ENCODE assay signal across 9 cellular contexts in the genomic region with DNA sequence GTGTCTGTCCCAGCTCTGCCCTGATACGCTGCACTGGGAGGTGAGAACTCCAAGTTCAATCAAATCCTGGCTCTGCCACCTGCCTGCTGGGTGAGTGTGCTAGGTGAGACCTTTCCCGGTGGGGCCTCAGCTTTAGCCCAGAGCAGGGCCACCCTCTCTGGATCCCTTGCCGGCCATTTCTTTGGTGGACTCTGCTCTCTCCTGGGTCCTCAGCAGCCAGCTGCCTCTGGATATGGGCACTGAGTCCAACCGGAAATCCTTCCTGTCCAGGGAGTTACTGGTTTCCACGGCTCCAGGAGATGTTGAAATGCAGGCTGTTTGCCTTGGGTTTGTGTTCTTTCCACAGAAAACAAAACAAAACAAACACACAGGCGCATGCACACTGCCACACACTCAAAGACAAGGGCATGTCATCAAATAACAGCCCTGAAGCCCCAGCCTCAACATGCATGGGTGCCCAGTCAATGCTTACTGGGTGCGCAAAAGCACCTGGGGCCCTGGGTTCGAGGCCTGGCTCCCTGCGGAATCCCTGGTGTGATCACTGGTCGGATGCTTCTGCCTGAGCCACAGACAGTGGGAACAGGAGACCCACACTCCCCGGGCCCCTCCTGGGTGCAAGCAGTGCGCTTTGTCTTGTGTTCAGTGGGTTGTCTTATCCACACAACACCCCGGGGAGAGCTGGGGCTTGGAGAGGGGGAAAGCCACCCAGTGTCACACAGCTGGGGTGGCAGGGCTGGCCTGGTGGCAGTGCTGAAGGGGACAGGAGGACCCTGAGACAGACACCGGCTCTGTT. TPM values are rescaled to one million over a fixed set of nuclear protein-coding genes. Genes with fewer than 3 reads are reported as not detected.
DNase-seq lines count a peak whose midpoint lies in the region; ATAC-seq, FAIRE-seq and TF ChIP-seq lines count a peak whose summit lies in the region.
"Had no signal": no experiment of that assay in that cellular context is flagged by ENCODE, and none has a peak within 500 bp of the region (broad histone marks: within the 10 kb centered on the region; RNA-seq: fewer than 3 reads in every experiment).

No MANE protein-coding gene starts in this region.

- H3K36me3 ChIP-seq in kidney (ENCODE audit: control insufficient read depth in 1 of 2, insufficient read depth in 2 of 2, low read length in 2 of 2) (no peaks in the 10 kb centered on the region), subcutaneous abdominal adipose tissue (ENCODE audit: control insufficient read depth in 5 of 5, insufficient read depth in 5 of 5, low read length in 5 of 5) (peaks cover 0 to 15% (median 15%) of the 10 kb centered on the region in 5 donors)

- H3K9me3 ChIP-seq in kidney (ENCODE audit: control insufficient read depth in 1 of 2, low read length in 2 of 2) (no peaks in the 10 kb centered on the region), subcutaneous abdominal adipose tissue (ENCODE audit: control insufficient read depth in 5 of 5, low read length in 5 of 5) (no peaks in the 10 kb centered on the region)

- ATAC-seq in GM18868 (IDR thresholded peaks at IDR 0.05; ENCODE audit: unreplicated experiment) = no peak
- ATAC-seq in GM19328 (IDR thresholded peaks at IDR 0.05; ENCODE audit: unreplicated experiment) = no peak
- no peak for ATAC-seq in HG03460 (IDR thresholded peaks at IDR 0.05; ENCODE audit: unreplicated experiment)

- intact Hi-C loops in kidney (cut with DNase I) = no loop called here

- no peak overlapping the region for H3K4me3 Mint-ChIP-seq in HFFc6
- H3K4me3 Mint-ChIP-seq: activated CD4-positive, alpha-beta T cell treated with anti-CD3 and anti-CD28 coated beads, Interleukin-2, amount 10 ng/mL, durations not matched to agents 24 days and 14 days had no signal

- DNase-seq in HFFc6 (peak; percentile 63), T47D (ENCODE audit: low read depth in 1 of 2, low spot score in 1 of 2) (peak; percentile 75 to 90), kidney (peak; percentile 75), RKO (ENCODE audit: low spot score) (no peak)
- DNase-seq: activated CD4-positive, alpha-beta T cell treated with anti-CD3 and anti-CD28 coated beads, Interleukin-2, amount 10 ng/mL, durations not matched to agents 24 days and 14 days had no signal

- no peaks in the 10 kb centered on the region for H3K27me3 ChIP-seq in subcutaneous abdominal adipose tissue (ENCODE audit: control insufficient read depth in 5 of 5, insufficient read depth in 4 of 5, low read length in 5 of 5)

- H3K27ac Mint-ChIP-seq in HFFc6 = peak overlapping the region; percentile 94
- H3K27ac Mint-ChIP-seq: activated CD4-positive, alpha-beta T cell treated with anti-CD3 and anti-CD28 coated beads, Interleukin-2, amount 10 ng/mL, durations not matched to agents 24 days and 14 days had no signal

- TF ChIP-seq CTCF in HFFc6 (IDR thresholded peaks at IDR 0.05) (no peak), kidney (IDR thresholded peaks at IDR 0.05; ENCODE audit: borderline replicate concordance, extremely low read depth, insufficient read depth) (no peak)

- peaks cover 4% of the 10 kb centered on the region for H3K36me3 Mint-ChIP-seq in HFFc6 (ENCODE audit: low read depth)

- no peaks in the 10 kb centered on the region for H3K9me3 Mint-ChIP-seq in HFFc6
- H3K9me3 Mint-ChIP-seq: activated CD4-positive, alpha-beta T cell treated with anti-CD3 and anti-CD28 coated beads, Interleukin-2, amount 10 ng/mL, durations not matched to agents 24 days and 14 days had no signal

- peaks cover 0 to 11% of the 10 kb centered on the region in 2 donors for H3K4me1 ChIP-seq in kidney (ENCODE audit: control insufficient read depth in 1 of 2, insufficient read depth in 1 of 2, low read depth in 1 of 2, low read length in 2 of 2)
- H3K4me1 ChIP-seq in subcutaneous abdominal adipose tissue (ENCODE audit: control insufficient read depth in 5 of 5, insufficient read depth in 5 of 5, low read length in 5 of 5) = peaks cover 19 to 40% (median 38%) of the 10 kb centered on the region in 5 donors

- in situ Hi-C loops in T47D (cut with HindIII; ENCODE audit: low pct_unique_long_range_greater_than_20kb, low sequenced_read_pairs) = no loop called here

- H3K9ac ChIP-seq in kidney (ENCODE audit: low read length in 2 of 2) (no peak overlapping the region), subcutaneous abdominal adipose tissue (ENCODE audit: low read length in 5 of 5) (peak overlapping the region in 2 of 5 donors; percentile 22 to 41)

- no peak for FAIRE-seq in kidney (lab: Jason Lieb, UNC)

- H3K27ac ChIP-seq in kidney (ENCODE audit: low read depth in 2 of 2, low read length in 2 of 2) = peak overlapping the region in 1 of 2 donors; percentile 51
- H3K27ac ChIP-seq in subcutaneous abdominal adipose tissue (ENCODE audit: low read depth, low read length) = peak overlapping the region; percentile 60

- peaks cover 9% of the 10 kb centered on the region for H3K27me3 Mint-ChIP-seq in HFFc6 (ENCODE audit: insufficient read depth)

- H3K4me1 Mint-ChIP-seq in HFFc6 (ENCODE audit: low read depth) = peaks cover 39% of the 10 kb centered on the region
- H3K4me1 Mint-ChIP-seq: activated CD4-positive, alpha-beta T cell treated with anti-CD3 and anti-CD28 coated beads, Interleukin-2, amount 10 ng/mL, durations not matched to agents 24 days and 14 days had no signal

- H3K4me3 ChIP-seq in kidney (ENCODE audit: low read length in 2 of 2) (no peak overlapping the region), subcutaneous abdominal adipose tissue (ENCODE audit: low read depth in 1 of 5, low read length in 5 of 5) (peak overlapping the region in 4 of 5 donors; percentile 4 to 43 (median 18))

RNA-seq across cellular contexts. Expression of a gene that starts 33.1 kb away (rescaled TPM):
- 100 to 1,000 TPM in 3 of 6 experiments, 10 to 100 TPM in 3; 66.1 to 109 (median 98.9) TPM for total RNA-seq in HFFc6 (2021; fragmentation: NEBNext Ultra II Directional; extraction: Animal tissue kit (Norgen Biotek cat#: 25700))
- total RNA-seq in kidney = 36.7 TPM
- polyA plus RNA-seq in kidney (ENCODE audit: insufficient read depth, low read depth, low replicate concordance) = 120 TPM

Comparison
In these comparisons a context has a peak if more than half of its experiments do, and no peak if none do; other contexts are left out.
1. H3K4me3 ChIP-seq: peak in subcutaneous abdominal adipose tissue (4 of 5); none in kidney (0 of 2).